ENCODE assay signal across 8 cellular contexts in the genomic region with DNA sequence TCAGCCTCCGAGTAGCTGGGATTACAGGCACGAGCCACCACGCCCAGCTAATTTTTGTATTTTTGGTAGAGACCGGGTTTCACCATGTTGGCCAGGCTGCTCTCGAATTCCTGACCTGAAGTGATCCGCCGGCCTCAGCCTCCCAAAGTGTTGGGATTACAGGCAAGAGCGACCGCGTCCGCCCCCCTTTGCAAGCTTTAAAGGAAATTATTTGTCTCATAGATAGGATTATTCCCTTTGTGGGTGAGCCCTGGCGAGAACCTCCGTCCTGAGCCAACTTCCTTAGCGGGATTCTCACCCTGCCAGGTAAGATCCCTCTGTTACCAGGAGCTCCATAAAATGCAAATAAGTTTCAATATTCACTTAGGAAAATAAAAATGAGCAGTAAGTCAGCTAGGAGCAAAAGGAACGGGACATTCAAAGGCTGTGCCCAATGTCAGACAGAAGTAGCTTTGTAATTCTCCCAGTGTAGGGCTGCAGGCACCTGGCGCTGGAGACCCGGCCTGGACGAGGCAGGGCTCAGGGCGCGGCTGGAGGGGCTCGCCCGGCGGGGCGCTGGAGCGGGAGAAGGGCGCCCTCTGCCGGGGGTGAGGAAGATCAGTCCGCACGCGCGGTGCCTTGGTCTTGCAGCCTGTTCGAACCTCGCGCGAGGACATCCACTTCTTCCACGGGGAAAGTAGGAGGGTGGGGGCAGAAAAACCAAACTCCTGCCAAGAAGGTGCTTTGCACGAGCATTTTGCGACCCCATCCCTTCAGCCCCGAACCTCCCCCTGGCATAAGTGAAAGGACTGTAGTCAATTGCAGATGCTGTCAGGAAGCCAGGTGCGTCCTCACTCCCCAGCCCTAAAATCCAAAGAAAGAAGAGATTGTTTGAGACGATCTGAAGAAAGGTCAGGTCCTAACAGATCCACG. TPM values are rescaled to one million over a fixed set of nuclear protein-coding genes. Genes with fewer than 3 reads are reported as not detected.
DNase-seq lines count a peak whose midpoint lies in the region; ATAC-seq and TF ChIP-seq lines count a peak whose summit lies in the region.

No MANE protein-coding gene starts in this region.

- CTCF ChIA-PET in naive thymus-derived CD4-positive, alpha-beta T cell (lab: Charles Lee): interaction anchor here (0.6 to 10.3 kb wide), 91 partner anchors 7 to 1781 kb away, joined by 3 to 252 read pairs (median 4); a partner anchor contains a TSS

- H3K36me3 Mint-ChIP-seq in activated T-cell treated with anti-CD3 and anti-CD28 coated beads, Interleukin-2, amount 50 U/mL, for 72 hours (ENCODE audit: insufficient read depth in 2 of 2): peaks cover 0 to 2% of the 10 kb centered on the region in 2 donors
- peaks cover 0 to 6% (median 0%) of the 10 kb centered on the region in 5 donors for H3K36me3 Mint-ChIP-seq in naive thymus-derived CD4-positive, alpha-beta T cell

- H3K4me2 ChIP-seq in fibroblast of lung (ENCODE audit: extremely low read depth, insufficient read depth, low read length): peak overlapping the region; percentile 95

- no peaks in the 10 kb centered on the region for H4K20me1 ChIP-seq in fibroblast of lung (ENCODE audit: control insufficient read depth, extremely low read depth, insufficient read depth, low read length)

- H3K27me3 Mint-ChIP-seq in activated T-cell treated with anti-CD3 and anti-CD28 coated beads, Interleukin-2, amount 50 U/mL, for 72 hours (ENCODE audit: low read depth): peaks cover 24% of the 10 kb centered on the region
- peaks cover 0 to 15% (median 7%) of the 10 kb centered on the region in 5 donors for H3K27me3 Mint-ChIP-seq in naive thymus-derived CD4-positive, alpha-beta T cell

- H3K4me3 ChIP-seq in fibroblast of lung (replicated peaks in 1 of 4; ENCODE audit: control extremely low read depth in 1 of 4, insufficient read depth in 1 of 4, low read depth in 3 of 4, low read length in 4 of 4): peak overlapping the region; percentile 65 to 77 (median 70)
- peak overlapping the region; percentile 77 for H3K4me3 ChIP-seq in naive thymus-derived CD4-positive, alpha-beta T cell (ENCODE audit: low read length)

- no peaks in the 10 kb centered on the region for H3K79me2 ChIP-seq in fibroblast of lung (ENCODE audit: control insufficient read depth, insufficient read depth, low read length)

- peak; percentile 57 for ATAC-seq in GM21381 (IDR thresholded peaks at IDR 0.05; ENCODE audit: unreplicated experiment)
- ATAC-seq in activated T-cell treated with anti-CD3 and anti-CD28 coated beads, Interleukin-2, amount 50 U/mL, for 72 hours (replicated peaks in 1 of 2): peak; percentile 73 to 84
- peak; percentile 87 for ATAC-seq in naive thymus-derived CD4-positive, alpha-beta T cell

- peak overlapping the region; percentile 65 for H3K9ac ChIP-seq in fibroblast of lung (ENCODE audit: insufficient read depth, low read length)

- peak overlapping the region; percentile 82 to 87 for H3K4me3 Mint-ChIP-seq in activated T-cell treated with anti-CD3 and anti-CD28 coated beads, Interleukin-2, amount 50 U/mL, for 72 hours
- peak overlapping the region; percentile 88 to 95 (median 90) for H3K4me3 Mint-ChIP-seq in naive thymus-derived CD4-positive, alpha-beta T cell

- in situ Hi-C loops in KBM-7 (cut with MboI; ENCODE audit: low pct_unique_long_range_greater_than_20kb, low sequenced_read_pairs): loop anchor here (25.0 kb wide), 1 partner anchor 589 kb away; no protein-coding TSS in a partner anchor

- intact Hi-C loops in naive thymus-derived CD4-positive, alpha-beta T cell (cut with micrococcal nuclease): loop anchor here (1.0 to 5.0 kb wide), 14 partner anchors 26 to 1004 kb away; a partner anchor contains a TSS

- peak overlapping the region; percentile 36 for H3K27ac Mint-ChIP-seq in activated T-cell treated with anti-CD3 and anti-CD28 coated beads, Interleukin-2, amount 50 U/mL, for 72 hours
- H3K27ac Mint-ChIP-seq in naive thymus-derived CD4-positive, alpha-beta T cell: peak overlapping the region in 8 of 9 donors; percentile 21 to 86 (median 76)

- H3K27me3 ChIP-seq in fibroblast of lung (ENCODE audit: control insufficient read depth, insufficient read depth, low read length): peaks cover 3% of the 10 kb centered on the region
- no peaks in the 10 kb centered on the region for H3K27me3 ChIP-seq in naive thymus-derived CD4-positive, alpha-beta T cell (ENCODE audit: control insufficient read depth in 2 of 2, insufficient read depth in 2 of 2, low read length in 2 of 2)

- H3K4me1 ChIP-seq in fibroblast of lung (ENCODE audit: control insufficient read depth, extremely low read depth, insufficient read depth, low read length): peaks cover 6% of the 10 kb centered on the region
- H3K4me1 ChIP-seq in naive thymus-derived CD4-positive, alpha-beta T cell (ENCODE audit: control insufficient read depth in 2 of 2, insufficient read depth in 2 of 2, low read length in 2 of 2): peaks cover 0 to 13% of the 10 kb centered on the region in 2 donors

- peak overlapping the region; percentile 62 for H3K27ac ChIP-seq in fibroblast of lung (ENCODE audit: insufficient read depth, low read length)
- peak overlapping the region; percentile 69 for H3K27ac ChIP-seq in naive thymus-derived CD4-positive, alpha-beta T cell (ENCODE audit: low read depth, low read length)

- peak overlapping the region; percentile 84 for H2AFZ ChIP-seq in fibroblast of lung (ENCODE audit: low read length)

- peak; percentile 68 to 70 for TF ChIP-seq CTCF in fibroblast of lung (conservative IDR thresholded peaks at IDR 0.05 in 1 of 2, IDR thresholded peaks at IDR 0.05 in 1 of 2; ENCODE audit: low read depth in 1 of 2, low read length in 2 of 2)

- H3K4me1 Mint-ChIP-seq in activated T-cell treated with anti-CD3 and anti-CD28 coated beads, Interleukin-2, amount 50 U/mL, for 72 hours (ENCODE audit: low read depth): peaks cover 43% of the 10 kb centered on the region
- peaks cover 11 to 30% (median 25%) of the 10 kb centered on the region in 7 donors for H3K4me1 Mint-ChIP-seq in naive thymus-derived CD4-positive, alpha-beta T cell

- H3K9me3 ChIP-seq in fibroblast of lung (ENCODE audit: control insufficient read depth, insufficient read depth, low read depth, low read length): no peaks in the 10 kb centered on the region
- H3K9me3 ChIP-seq in naive thymus-derived CD4-positive, alpha-beta T cell (ENCODE audit: control insufficient read depth in 2 of 3, low read length in 3 of 3): no peaks in the 10 kb centered on the region

- no peaks in the 10 kb centered on the region for H3K9me3 Mint-ChIP-seq in activated T-cell treated with anti-CD3 and anti-CD28 coated beads, Interleukin-2, amount 50 U/mL, for 72 hours
- H3K9me3 Mint-ChIP-seq in naive thymus-derived CD4-positive, alpha-beta T cell: peaks cover 0 to 2% (median 0%) of the 10 kb centered on the region in 11 donors

- POLR2A ChIA-PET in naive thymus-derived CD4-positive, alpha-beta T cell (lab: Charles Lee): interaction anchor here (0.7 to 4.5 kb wide), 15 partner anchors 28 to 635 kb away, joined by 3 to 20 read pairs (median 3); a partner anchor contains a TSS

- DNase-seq in CD1c-positive myeloid dendritic cell (ENCODE audit: extremely low spot score): peak; percentile 81
- peak; percentile 84 for DNase-seq in KBM-7
- DNase-seq in OCI-M1 (lab: John Stamatoyannopoulos, UW): peak; percentile 87
- peak; percentile 84 to 89 for DNase-seq in activated T-cell treated with anti-CD3 and anti-CD28 coated beads, Interleukin-2, amount 50 U/mL, for 72 hours
- peak; percentile 64 to 68 for DNase-seq in fibroblast of lung (ENCODE audit: low read depth in 2 of 2)
- peak; percentile 61 to 86 (median 77) for DNase-seq in naive thymus-derived CD4-positive, alpha-beta T cell
- peak; percentile 45 to 58 for DNase-seq in stimulated activated CD8-positive, alpha-beta memory T cell treated with anti-CD3 and anti-CD28 coated beads, Interleukin-7, amount 100 ng/mL, for 48 hours (ENCODE audit: extremely low read depth in 1 of 2, low read depth in 1 of 2)

- no peaks in the 10 kb centered on the region for H3K36me3 ChIP-seq in fibroblast of lung (ENCODE audit: control insufficient read depth, insufficient read depth, low read length)
- H3K36me3 ChIP-seq in naive thymus-derived CD4-positive, alpha-beta T cell (ENCODE audit: control insufficient read depth in 2 of 3, insufficient read depth in 3 of 3, low read length in 3 of 3): no peaks in the 10 kb centered on the region

RNA-seq across cellular contexts. Expression of a gene that starts 47.1 kb away (rescaled TPM):
- total RNA-seq in activated T-cell treated with anti-CD3 and anti-CD28 coated beads, Interleukin-2, amount 50 U/mL, for 72 hours: 10 to 100 TPM; 11.3 to 14.1 TPM
- total RNA-seq in fibroblast of lung: 49.6 and 86.9 TPM in 2 replicates
- polyA plus RNA-seq in fibroblast of lung: 3.8 and 15.1 TPM in 2 replicates
- 2.3 and 10.4 TPM in 2 replicates for polyA plus RNA-seq in fibroblast of lung (2012)
- 1.5 and 29.2 TPM in 2 replicates for polyA minus RNA-seq in fibroblast of lung (ENCODE audit: low replicate concordance)
- total RNA-seq in naive thymus-derived CD4-positive, alpha-beta T cell: 10 to 100 TPM; 12.2 to 57.2 (median 19.3) TPM
- 1 to 10 TPM; 2.5 to 2.9 TPM for polyA plus RNA-seq in naive thymus-derived CD4-positive, alpha-beta T cell

Comparison
In these comparisons a context has a peak if more than half of its experiments do, and no peak if none do; other contexts are left out.
1. Peak in every context shown above with its lines: DNase-seq, ATAC-seq, H3K4me3 ChIP-seq and H3K27ac ChIP-seq.